8 cellular contexts compared by ENCODE assay signal in genomic region chr2:20351555-20352229, GRCh38. TPM values are rescaled to one million over a fixed set of nuclear protein-coding genes. Genes with fewer than 3 reads are reported as not detected.
A peak's percentile ranks its signal among the peaks of the same experiment; 100 is the strongest.
DNase-seq lines count a peak whose midpoint lies in the region; ATAC-seq, FAIRE-seq and TF ChIP-seq lines count a peak whose summit lies in the region.

No MANE protein-coding gene starts in this region.

- H3K27ac ChIP-seq in duodenal mucosa (ENCODE audit: low read depth, low read length): peak overlapping the region; percentile 92
- H3K27ac ChIP-seq in parathyroid adenoma: peak overlapping the region; percentile 91

- no peak for TF ChIP-seq POLR2A in GM12891 (IDR thresholded peaks at IDR 0.05; ENCODE audit: low read depth, low read length)

- TF ChIP-seq CTCF in GM12875 (IDR thresholded peaks at IDR 0.05; ENCODE audit: borderline replicate concordance, insufficient read depth, low read depth, low read length): no peak
- no peak for TF ChIP-seq CTCF in parathyroid adenoma (IDR thresholded peaks at IDR 0.05)

- no peak for FAIRE-seq in GM12891 (lab: Jason Lieb, UNC)

- H3K4me3 ChIP-seq in GM12875 (ENCODE audit: low read depth, low read length): peak overlapping the region; percentile 62
- peak overlapping the region; percentile 77 to 94 for H3K4me3 ChIP-seq in duodenal mucosa (ENCODE audit: low read depth in 1 of 2, low read length in 2 of 2)
- peak overlapping the region; percentile 82 for H3K4me3 ChIP-seq in parathyroid adenoma (ENCODE audit: low read depth, low read length)

- H3K36me3 ChIP-seq in duodenal mucosa (ENCODE audit: control insufficient read depth in 1 of 2, insufficient read depth in 2 of 2, low read length in 2 of 2) (no peaks in the 10 kb centered on the region), parathyroid adenoma (ENCODE audit: control insufficient read depth, insufficient read depth, low read length) (no peaks in the 10 kb centered on the region)

- no peaks in the 10 kb centered on the region for H3K9me3 ChIP-seq in duodenal mucosa (ENCODE audit: control insufficient read depth in 1 of 2, low read length in 2 of 2)
- H3K9me3 ChIP-seq in parathyroid adenoma (ENCODE audit: control insufficient read depth, low read length): no peaks in the 10 kb centered on the region

- H3K4me2 ChIP-seq in parathyroid adenoma (ENCODE audit: low read length): peak overlapping the region; percentile 80

- H3K27me3 ChIP-seq in duodenal mucosa (ENCODE audit: control insufficient read depth in 1 of 2, insufficient read depth in 2 of 2, low read length in 2 of 2) (no peaks in the 10 kb centered on the region), parathyroid adenoma (ENCODE audit: control insufficient read depth, insufficient read depth, low read length) (no peaks in the 10 kb centered on the region)

- H3K4me1 ChIP-seq in duodenal mucosa (ENCODE audit: control insufficient read depth in 1 of 2, insufficient read depth in 2 of 2, low read length in 2 of 2) (peaks cover 37 to 45% of the 10 kb centered on the region in 2 donors), parathyroid adenoma (peaks cover 21% of the 10 kb centered on the region)

- peak overlapping the region; percentile 82 to 93 for H3K9ac ChIP-seq in duodenal mucosa (ENCODE audit: low read depth in 1 of 2, low read length in 2 of 2)
- H3K9ac ChIP-seq in parathyroid adenoma: peak overlapping the region; percentile 93

- H3K79me2 ChIP-seq in parathyroid adenoma: peaks cover 25% of the 10 kb centered on the region

- ATAC-seq in esophagus mucosa: no peak

- peak overlapping the region; percentile 99 for H2AFZ ChIP-seq in parathyroid adenoma

- DNase-seq in NCI-H1694 treated with DMSO at 0.1 percent for 48 hours (lab: John Stamatoyannopoulos, UW) (peak; percentile 77), GOT3 (lab: John Stamatoyannopoulos, UW) (no peak), GM12891 (ENCODE audit: insufficient read length, low spot score) (no peak)
- no peak for DNase-seq in stimulated activated CD4-positive, alpha-beta T cell treated with anti-CD3 and anti-CD28 coated beads, Interleukin-2, amount 100 ng/mL, for 24 hours

TF ChIP-seq in GM12891, 5 proteins besides CTCF, POLR2A, EP300 and RAD21:
- TF ChIP-seq POLR2AphosphoS5 (IDR thresholded peaks at IDR 0.05; ENCODE audit: low read depth, low read length) (no peak), TAF1 (IDR thresholded peaks at IDR 0.05; ENCODE audit: low read depth, low read length) (no peak), SPI1 (IDR thresholded peaks at IDR 0.05; ENCODE audit: low read depth, low read length) (no peak), PAX5 (IDR thresholded peaks at IDR 0.05; ENCODE audit: insufficient read depth, low read length, severe bottlenecking) (no peak), POU2F2 (IDR thresholded peaks at IDR 0.05; ENCODE audit: low read depth, low read length) (no peak)
TF ChIP-seq in GM12891: peak in this region for 0.

RNA-seq across cellular contexts. Expression of gene PUM2, which starts 1.0 kb away (rescaled TPM):
- total RNA-seq in esophagus mucosa: 53.6 TPM
- 23.3 TPM for polyA plus RNA-seq in GM12891 (2012; ENCODE audit: low read depth, missing spikeins)
